Comparison of ENCODE assay signal across 8 cellular contexts in the genomic region with DNA sequence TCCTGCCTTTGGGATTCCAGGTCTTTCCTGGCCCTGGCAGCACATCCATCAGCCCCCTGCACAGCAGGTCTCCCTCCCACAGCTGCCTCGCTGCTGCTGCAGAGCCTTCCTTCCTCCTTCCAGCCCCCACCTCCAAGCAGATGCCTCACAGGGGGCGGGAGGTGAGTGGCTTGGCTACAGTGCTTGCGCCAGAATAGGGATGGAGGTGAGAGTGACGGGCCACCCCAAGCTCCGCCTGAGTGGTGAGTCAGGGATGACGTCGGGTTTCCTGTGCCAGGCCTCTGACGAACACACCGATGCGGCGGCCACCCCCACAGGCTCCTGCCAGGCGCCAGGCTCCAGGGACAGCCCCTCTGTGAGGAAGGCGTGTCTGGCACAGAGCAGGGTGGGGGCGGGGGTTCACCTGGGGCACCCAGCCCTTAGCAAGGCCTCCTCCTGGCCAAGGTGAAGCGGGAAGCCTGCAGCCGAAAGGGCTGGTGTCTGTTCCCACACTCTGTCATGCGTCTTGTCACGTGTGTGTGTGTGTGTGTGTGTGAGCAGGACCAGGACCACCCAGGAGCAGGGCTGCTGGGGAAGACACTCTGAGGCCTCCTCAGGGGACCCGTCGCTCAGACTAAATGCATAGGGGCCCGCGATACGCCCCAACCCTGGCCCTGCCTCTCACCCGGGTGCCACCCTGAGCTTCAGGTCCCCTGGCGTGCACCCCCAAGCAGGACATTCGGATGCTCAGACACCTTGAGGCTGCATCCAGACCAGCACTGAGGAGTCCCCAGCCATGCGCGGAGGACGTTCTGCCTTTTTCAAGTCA. TPM values are rescaled to one million over a fixed set of nuclear protein-coding genes. Genes with fewer than 3 reads are reported as not detected.
DNase-seq lines count a peak whose midpoint lies in the region; ATAC-seq and TF ChIP-seq lines count a peak whose summit lies in the region.

No MANE protein-coding gene starts in this region.

- peak overlapping the region; percentile 97 for H3K4me3 Mint-ChIP-seq in activated CD4-positive, alpha-beta T cell treated with anti-CD3 and anti-CD28 coated beads for 36 hours
- H3K4me3 Mint-ChIP-seq in chondrocyte (ENCODE audit: unreplicated experiment) = no peak overlapping the region

- H3K27me3 Mint-ChIP-seq in activated CD4-positive, alpha-beta T cell treated with anti-CD3 and anti-CD28 coated beads for 36 hours = no peaks in the 10 kb centered on the region
- H3K27me3 Mint-ChIP-seq in chondrocyte (ENCODE audit: low read depth) = peaks cover 2% of the 10 kb centered on the region

- DNase-seq in NCI-H2196 (lab: John Stamatoyannopoulos, UW; ENCODE audit: unreplicated experiment) (peak; percentile 96), chondrocyte (ENCODE audit: low spot score) (peak; percentile 89), lung microvascular endothelial cell (ENCODE audit: low read depth in 2 of 2) (peak; percentile 84 to 94), NCI-H128 (lab: John Stamatoyannopoulos, UW; ENCODE audit: unreplicated experiment) (no peak)
- peak; percentile 99 for DNase-seq in activated CD4-positive, alpha-beta T cell treated with anti-CD3 and anti-CD28 coated beads for 36 hours
- peak; percentile 91 to 94 for DNase-seq in stimulated activated CD8-positive, alpha-beta memory T cell treated with anti-CD3 and anti-CD28 coated beads, Interleukin-4, amount 100 ng/mL, for 1 hour (ENCODE audit: low read depth in 2 of 2, low spot score in 1 of 2)

- intact Hi-C loops in activated CD4-positive, alpha-beta T cell treated with anti-CD3 and anti-CD28 coated beads for 36 hours (cut with DNase I, micrococcal nuclease) = loop anchor here (1.0 to 5.0 kb wide), 10 partner anchors 9 to 1514 kb away; partner anchors contain the start of genes ACTR1B (in 1 of the 2), ARID5A (in 1 of the 2), CIAO1 (in 1 of the 2) and KANSL3 (in 1 of the 2)

- no peaks in the 10 kb centered on the region for H3K9me3 Mint-ChIP-seq in activated CD4-positive, alpha-beta T cell treated with anti-CD3 and anti-CD28 coated beads for 36 hours (ENCODE audit: low read depth)
- H3K9me3 Mint-ChIP-seq in chondrocyte (ENCODE audit: low read depth) = no peaks in the 10 kb centered on the region

- H3K27ac Mint-ChIP-seq in activated CD4-positive, alpha-beta T cell treated with anti-CD3 and anti-CD28 coated beads for 36 hours = peak overlapping the region; percentile 99
- no peak overlapping the region for H3K27ac Mint-ChIP-seq in chondrocyte (ENCODE audit: unreplicated experiment)

- H3K4me1 Mint-ChIP-seq in activated CD4-positive, alpha-beta T cell treated with anti-CD3 and anti-CD28 coated beads for 36 hours = peaks cover 73% of the 10 kb centered on the region
- H3K4me1 Mint-ChIP-seq in chondrocyte (ENCODE audit: low read depth) = peaks cover 12% of the 10 kb centered on the region

- ATAC-seq in GM18498 (IDR thresholded peaks at IDR 0.05; ENCODE audit: unreplicated experiment) = peak; percentile 36
- peak; percentile 38 for ATAC-seq in HG02938 (IDR thresholded peaks at IDR 0.05; ENCODE audit: unreplicated experiment)
- peak; percentile 57 for ATAC-seq in activated CD4-positive, alpha-beta T cell treated with anti-CD3 and anti-CD28 coated beads for 36 hours

- TF ChIP-seq CTCF in chondrocyte (IDR thresholded peaks at IDR 0.05) = no peak

- H3K36me3 Mint-ChIP-seq in activated CD4-positive, alpha-beta T cell treated with anti-CD3 and anti-CD28 coated beads for 36 hours (ENCODE audit: low read depth) = peaks cover 16% of the 10 kb centered on the region
- H3K36me3 Mint-ChIP-seq in chondrocyte (ENCODE audit: low read depth) = no peaks in the 10 kb centered on the region

- CTCF ChIA-PET in activated CD4-positive, alpha-beta T cell treated with anti-CD3 and anti-CD28 coated beads for 36 hours (lab: Charles Lee) = interaction anchor here (0.7 to 17.4 kb wide), 7 partner anchors 9 to 156 kb away, joined by 3 to 347 read pairs (median 10); partner anchors contain the start of genes ASTL and STARD7

- POLR2A ChIA-PET in activated CD4-positive, alpha-beta T cell treated with anti-CD3 and anti-CD28 coated beads for 36 hours (lab: Charles Lee) = interaction anchor here (0.7 to 12.9 kb wide), 5 partner anchors 10 to 133 kb away, joined by 3 to 136 read pairs (median 118); no protein-coding TSS in a partner anchor

RNA-seq across cellular contexts. Expression of gene DUSP2, which starts 3.4 kb away (rescaled TPM):
- total RNA-seq in activated CD4-positive, alpha-beta T cell treated with anti-CD3 and anti-CD28 coated beads for 36 hours = 100 to 1,000 TPM; 248 to 407 TPM
- 0.31 to 1.3 TPM (median 1.1 TPM) in 3 replicates for total RNA-seq in chondrocyte
- total RNA-seq in lung microvascular endothelial cell = 0.22 and 0.99 TPM in 2 replicates

RNA-seq across cellular contexts. Expression of gene ASTL, which starts 10.3 kb away (rescaled TPM):
- total RNA-seq in activated CD4-positive, alpha-beta T cell treated with anti-CD3 and anti-CD28 coated beads for 36 hours = 1 to 10 TPM; 2.5 to 2.8 TPM
- not detected in 3 replicates for total RNA-seq in chondrocyte
- total RNA-seq in lung microvascular endothelial cell = not detected in 2 replicates

RNA-seq across cellular contexts. Expression of gene ADRA2B, which starts 32.2 kb away (rescaled TPM):
- total RNA-seq in activated CD4-positive, alpha-beta T cell treated with anti-CD3 and anti-CD28 coated beads for 36 hours = under 1 TPM; 0.30 to 0.54 TPM
- total RNA-seq in chondrocyte = 0.07 TPM in 1 of 3 replicates, not detected in the others
- 0.22 TPM in 1 of 2 replicates, not detected in the other for total RNA-seq in lung microvascular endothelial cell

Comparison
In these comparisons a context has a peak if more than half of its experiments do, and no peak if none do; other contexts are left out.
1. RNA of gene DUSP2, which starts 3.4 kb away (total RNA-seq): 248 to 407 TPM in activated CD4-positive, alpha-beta T cell treated with anti-CD3 and anti-CD28 coated beads for 36 hours; 0.31 to 1.3 TPM in chondrocyte and 0.22 to 0.99 TPM in lung microvascular endothelial cell; every median in the first group is over 100 times any median in the second.
2. Peak in every context shown above with its lines, with median percentiles within 50 percentile points of each other: ATAC-seq.